In the genomic region with DNA sequence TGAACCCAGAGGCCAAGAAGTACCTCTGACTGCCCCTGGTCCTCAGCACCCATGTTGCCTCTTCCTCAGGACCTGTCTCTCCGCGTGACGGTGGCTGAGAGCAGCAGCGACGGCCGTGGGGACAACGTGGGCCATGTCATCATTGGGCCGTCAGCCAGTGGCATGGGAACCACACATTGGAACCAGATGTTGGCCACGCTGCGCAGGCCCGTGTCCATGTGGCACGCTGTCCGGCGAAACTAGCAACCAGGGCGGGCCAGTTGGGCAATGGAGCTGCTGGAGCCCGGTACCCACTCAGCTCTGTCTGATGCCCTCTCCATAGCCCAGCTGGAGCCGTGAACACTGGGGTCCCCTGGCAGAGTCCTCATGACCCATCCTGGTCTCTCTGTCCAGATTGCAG, we compare ENCODE assay signal across 16 cellular contexts. TPM values are rescaled to one million over a fixed set of nuclear protein-coding genes. Genes with fewer than 3 reads are reported as not detected.
DNase-seq lines count a peak whose midpoint lies in the region; TF ChIP-seq lines count a peak whose summit lies in the region.
"Had no signal": no experiment of that assay in that cellular context is flagged by ENCODE, and none has a peak within 500 bp of the region (broad histone marks: within the 10 kb centered on the region; RNA-seq: fewer than 3 reads in every experiment).

No MANE protein-coding gene starts in this region.

- TF ChIP-seq RAD21 in SK-N-SH (IDR thresholded peaks at IDR 0.05; ENCODE audit: low read length): no peak

- CTCF ChIA-PET in SK-N-SH (lab: Yijun Ruan, JAX): interaction anchor here (1.1 kb wide), 1 partner anchor 33 kb away, joined by 3 read pairs; no protein-coding TSS in a partner anchor

- H3K4me1 ChIP-seq in OCI-LY3 (ENCODE audit: low read length): peaks cover 54% of the 10 kb centered on the region
- H3K4me1 ChIP-seq in suprapubic skin: peaks cover 9% of the 10 kb centered on the region
- H3K4me1 ChIP-seq in SK-N-SH (ENCODE audit: control insufficient read depth in 1 of 2, insufficient read depth in 2 of 2, low read depth in 1 of 2, low read length in 1 of 2): peaks cover 0 to 4% of the 10 kb centered on the region in 2 experiments; a peak in 2 of 4 replicates
- H3K4me1 ChIP-seq: Caco-2 had no signal

- H2AFZ ChIP-seq in OCI-LY3 (ENCODE audit: low read depth, low read length) (no peak overlapping the region), SK-N-SH (ENCODE audit: low read depth) (no peak overlapping the region)

- H3K4me2 ChIP-seq in OCI-LY3 (ENCODE audit: low read length) (no peak overlapping the region), SK-N-SH (no peak overlapping the region)

- H3F3A ChIP-seq in SK-N-SH (replicated peaks; ENCODE audit: insufficient read depth): peaks cover 6% of the 10 kb centered on the region

- H3K36me3 Mint-ChIP-seq in HFFc6 (ENCODE audit: low read depth): no peaks in the 10 kb centered on the region
- H3K36me3 Mint-ChIP-seq: CD8-positive, alpha-beta memory T cell had no signal

- no peak for TF ChIP-seq POLR2A in suprapubic skin (IDR thresholded peaks at IDR 0.05)

- peaks cover 6% of the 10 kb centered on the region for H3K4me1 Mint-ChIP-seq in HFFc6 (ENCODE audit: low read depth)

- no peak overlapping the region for H3K27ac Mint-ChIP-seq in HFFc6
- H3K27ac Mint-ChIP-seq: CD8-positive, alpha-beta memory T cell had no signal

- H3K36me3 ChIP-seq in OCI-LY3 (replicated peaks; ENCODE audit: low read depth, low read length): peaks cover 33% of the 10 kb centered on the region
- H3K36me3 ChIP-seq in suprapubic skin: no peaks in the 10 kb centered on the region
- no peaks in the 10 kb centered on the region for H3K36me3 ChIP-seq in SK-N-SH (replicated peaks in 1 of 2; ENCODE audit: control insufficient read depth in 1 of 2, insufficient read depth in 2 of 2, low read length in 1 of 2)
- H3K36me3 ChIP-seq: BLaER1 had no signal

- POLR2A ChIA-PET in SK-N-SH (lab: Yijun Ruan, JAX): no interaction called here

- 87% methylated on average over 13 of the region's 17 CpGs for WGBS in suprapubic skin
- WGBS in SK-N-SH (ENCODE audit: low lambda C conversion rate): no CpG with 5 or more reads among the region's 17 CpGs

- no peaks in the 10 kb centered on the region for H3K9me3 Mint-ChIP-seq in HFFc6
- H3K9me3 Mint-ChIP-seq: CD8-positive, alpha-beta memory T cell; H9 had no signal

- no peaks in the 10 kb centered on the region for H3K9me2 ChIP-seq in SK-N-SH

- H3K27me3 ChIP-seq in OCI-LY3 (ENCODE audit: low read depth, low read length) (no peaks in the 10 kb centered on the region), suprapubic skin (no peaks in the 10 kb centered on the region), SK-N-SH (ENCODE audit: insufficient read depth) (no peaks in the 10 kb centered on the region)
- H3K27me3 ChIP-seq: BLaER1 had no signal

- H3K9me3 ChIP-seq in OCI-LY3 (ENCODE audit: insufficient read depth, low read length): no peaks in the 10 kb centered on the region
- no peaks in the 10 kb centered on the region for H3K9me3 ChIP-seq in suprapubic skin
- H3K9me3 ChIP-seq in SK-N-SH: no peaks in the 10 kb centered on the region
- H3K9me3 ChIP-seq: BLaER1, Caco-2 had no signal

- TF ChIP-seq CTCF in OCI-LY3 (IDR thresholded peaks at IDR 0.05; ENCODE audit: low read depth, low read length) (no peak), suprapubic skin (IDR thresholded peaks at IDR 0.05) (no peak), HFFc6 (IDR thresholded peaks at IDR 0.05) (no peak), SK-N-SH (IDR thresholded peaks at IDR 0.05) (no peak)

- no peak overlapping the region for H3K9ac ChIP-seq in OCI-LY3 (ENCODE audit: low read length)
- no peak overlapping the region for H3K9ac ChIP-seq in SK-N-SH
- H3K9ac ChIP-seq: BLaER1 had no signal

- H3K79me2 ChIP-seq in OCI-LY3 (ENCODE audit: low read length) (peaks cover 48% of the 10 kb centered on the region), SK-N-SH (ENCODE audit: insufficient read depth) (no peaks in the 10 kb centered on the region)

- peaks cover 19% of the 10 kb centered on the region for H3K27me3 Mint-ChIP-seq in HFFc6 (ENCODE audit: insufficient read depth)

- H3K27ac ChIP-seq in OCI-LY3 (ENCODE audit: low read length) (peak overlapping the region; percentile 27; the same call in 1 of the 2 replicates), suprapubic skin (no peak overlapping the region), SK-N-SH (ENCODE audit: low read depth in 2 of 2, low read length in 1 of 2) (no peak overlapping the region)
- H3K27ac ChIP-seq: HL-60 had no signal

- peaks cover 47% of the 10 kb centered on the region for H4K20me1 ChIP-seq in OCI-LY3 (ENCODE audit: insufficient read depth, low read length)
- no peaks in the 10 kb centered on the region for H4K20me1 ChIP-seq in SK-N-SH (ENCODE audit: insufficient read depth)

- H3K4me3 Mint-ChIP-seq in HFFc6: no peak overlapping the region
- H3K4me3 Mint-ChIP-seq: H9 had no signal

- TF ChIP-seq EP300 in suprapubic skin (IDR thresholded peaks at IDR 0.05) (no peak), SK-N-SH (IDR thresholded peaks at IDR 0.05; ENCODE audit: borderline replicate concordance in 1 of 2, low read depth in 1 of 2, low read length in 1 of 2) (no peak)

- DNase-seq in AG20443 (ENCODE audit: low spot score) (peak; percentile 76), fibroblast of gingiva (ENCODE audit: low read depth) (peak; percentile 82), suprapubic skin (ENCODE audit: low spot score in 2 of 2) (peak; percentile 79 to 90), HFFc6 (no peak), SK-N-SH (no peak), 8988T (no peak)
- DNase-seq: AML-193; Caco-2; CD8-positive, alpha-beta memory T cell; DND-41; GDM1; H9; KBM-7 had no signal

- H3K4me3 ChIP-seq in OCI-LY3 (ENCODE audit: low read length) (no peak overlapping the region), suprapubic skin (no peak overlapping the region), SK-N-SH (ENCODE audit: low read depth in 2 of 2, low read length in 1 of 2) (no peak overlapping the region)
- H3K4me3 ChIP-seq: BLaER1 had no signal

TF ChIP-seq in SK-N-SH, 30 proteins besides CTCF, POLR2A, EP300 and RAD21:
- TF ChIP-seq CHD2 (IDR thresholded peaks at IDR 0.05; ENCODE audit: low read length, partially characterized antibody): no peak
- no peak for TF ChIP-seq GATA2 (CRISPR knock-in tag; IDR thresholded peaks at IDR 0.05)
- no peak for TF ChIP-seq YY1 (IDR thresholded peaks at IDR 0.05; ENCODE audit: low read depth)
- TF ChIP-seq, protein P1, sequence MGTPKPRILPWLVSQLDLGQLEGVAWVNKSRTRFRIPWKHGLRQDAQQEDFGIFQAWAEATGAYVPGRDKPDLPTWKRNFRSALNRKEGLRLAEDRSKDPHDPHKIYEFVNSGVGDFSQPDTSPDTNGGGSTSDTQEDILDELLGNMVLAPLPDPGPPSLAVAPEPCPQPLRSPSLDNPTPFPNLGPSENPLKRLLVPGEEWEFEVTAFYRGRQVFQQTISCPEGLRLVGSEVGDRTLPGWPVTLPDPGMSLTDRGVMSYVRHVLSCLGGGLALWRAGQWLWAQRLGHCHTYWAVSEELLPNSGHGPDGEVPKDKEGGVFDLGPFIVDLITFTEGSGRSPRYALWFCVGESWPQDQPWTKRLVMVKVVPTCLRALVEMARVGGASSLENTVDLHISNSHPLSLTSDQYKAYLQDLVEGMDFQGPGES (IDR thresholded peaks at IDR 0.05; ENCODE audit: low read depth, low read length): no peak
- no peak for TF ChIP-seq ELF1 (IDR thresholded peaks at IDR 0.05)
- TF ChIP-seq TEAD4 (IDR thresholded peaks at IDR 0.05; ENCODE audit: borderline replicate concordance, insufficient read depth): no peak
- TF ChIP-seq, protein P2, sequence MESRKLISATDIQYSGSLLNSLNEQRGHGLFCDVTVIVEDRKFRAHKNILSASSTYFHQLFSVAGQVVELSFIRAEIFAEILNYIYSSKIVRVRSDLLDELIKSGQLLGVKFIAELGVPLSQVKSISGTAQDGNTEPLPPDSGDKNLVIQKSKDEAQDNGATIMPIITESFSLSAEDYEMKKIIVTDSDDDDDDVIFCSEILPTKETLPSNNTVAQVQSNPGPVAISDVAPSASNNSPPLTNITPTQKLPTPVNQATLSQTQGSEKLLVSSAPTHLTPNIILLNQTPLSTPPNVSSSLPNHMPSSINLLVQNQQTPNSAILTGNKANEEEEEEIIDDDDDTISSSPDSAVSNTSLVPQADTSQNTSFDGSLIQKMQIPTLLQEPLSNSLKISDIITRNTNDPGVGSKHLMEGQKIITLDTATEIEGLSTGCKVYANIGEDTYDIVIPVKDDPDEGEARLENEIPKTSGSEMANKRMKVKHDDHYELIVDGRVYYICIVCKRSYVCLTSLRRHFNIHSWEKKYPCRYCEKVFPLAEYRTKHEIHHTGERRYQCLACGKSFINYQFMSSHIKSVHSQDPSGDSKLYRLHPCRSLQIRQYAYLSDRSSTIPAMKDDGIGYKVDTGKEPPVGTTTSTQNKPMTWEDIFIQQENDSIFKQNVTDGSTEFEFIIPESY (IDR thresholded peaks at IDR 0.05; ENCODE audit: borderline replicate concordance, low read depth): no peak

RNA-seq across cellular contexts. Expression of a gene that starts 8.1 kb away (rescaled TPM):
- total RNA-seq in suprapubic skin: 10 to 100 TPM; 25.1 to 95.5 (median 65.9) TPM
- 10 to 100 TPM in 2 of 6 experiments, 1 to 10 TPM in 4; 5.2 to 17.8 (median 6.1) TPM for total RNA-seq in HFFc6 (2021; fragmentation: NEBNext Ultra II Directional; extraction: Animal tissue kit (Norgen Biotek cat#: 25700))
- polyA plus RNA-seq in SK-N-SH (2012; rRNA removed): 0.06 TPM in 1 of 2 replicates, not detected in the other
- not detected in 2 replicates for polyA plus RNA-seq in SK-N-SH (2012; cell fraction: cytosol; rRNA removed)
- 0.18 and 0.20 TPM in 2 replicates for polyA plus RNA-seq in SK-N-SH (2012; cell fraction: nucleus; rRNA removed)

RNA-seq across cellular contexts. Expression of a gene that starts 25.6 kb away (rescaled TPM):
- total RNA-seq in suprapubic skin: 1 to 10 TPM in 1 of 4 donors, under 1 TPM in 3; 0.38 to 1.1 (median 0.53) TPM
- not detected for total RNA-seq in HFFc6 (2021; fragmentation: NEBNext Ultra II Directional; extraction: Animal tissue kit (Norgen Biotek cat#: 25700))
- polyA plus RNA-seq in SK-N-SH (2012; rRNA removed): 0.52 and 0.61 TPM in 2 replicates
- 0.30 and 0.39 TPM in 2 replicates for polyA plus RNA-seq in SK-N-SH (2012; cell fraction: cytosol; rRNA removed)
- polyA plus RNA-seq in SK-N-SH (2012; cell fraction: nucleus; rRNA removed): 1.2 and 1.5 TPM in 2 replicates
- total RNA-seq: CD8-positive, alpha-beta memory T cell had no signal
- polyA plus RNA-seq: CD8-positive, alpha-beta memory T cell had no signal

Comparison
In these comparisons a context has a peak if more than half of its experiments do, and no peak if none do; other contexts are left out.
1. DNase-seq: peak in AG20443 (single experiment), fibroblast of gingiva (single experiment) and suprapubic skin (2 of 2); none in HFFc6 (single experiment), SK-N-SH (single experiment) and 8988T (single experiment).